Comparison of ENCODE assay signal across 16 cellular contexts in genomic region chr15:96366526-96366877, GRCh38. TPM values are rescaled to one million over a fixed set of nuclear protein-coding genes. Genes with fewer than 3 reads are reported as not detected.
DNase-seq lines count a peak whose midpoint lies in the region; ATAC-seq, FAIRE-seq and TF ChIP-seq lines count a peak whose summit lies in the region.
"Had no signal": no experiment of that assay in that cellular context is flagged by ENCODE, and none has a peak within 500 bp of the region (broad histone marks: within the 10 kb centered on the region; RNA-seq: fewer than 3 reads in every experiment).

No MANE protein-coding gene starts in this region.

- H3K4me3 ChIP-seq in astrocyte (ENCODE audit: insufficient read depth, low read depth, low read length) (no peak overlapping the region), mesenchymal stem cell (ENCODE audit: insufficient read depth in 1 of 2, low read depth in 1 of 2, low read length in 2 of 2) (no peak overlapping the region), OCI-LY7 (ENCODE audit: low read depth, low read length, poor library complexity, severe bottlenecking) (no peak overlapping the region)
- H3K4me3 ChIP-seq: K562 had no signal

- H3K79me1 ChIP-seq in mesenchymal stem cell (replicated peaks; ENCODE audit: low read length, poor library complexity, severe bottlenecking) = peaks cover 46% of the 10 kb centered on the region

- no peak overlapping the region for H3K14ac ChIP-seq in mesenchymal stem cell (ENCODE audit: low read length in 2 of 2)

- H2AFZ ChIP-seq in astrocyte (ENCODE audit: low read depth, low read length) (peak overlapping the region; percentile 28), mesenchymal stem cell (ENCODE audit: low read depth, low read length) (no peak overlapping the region), OCI-LY7 (ENCODE audit: low read length) (no peak overlapping the region)

- H3K27ac Mint-ChIP-seq in activated CD4-positive, alpha-beta T cell treated with anti-CD3 and anti-CD28 coated beads, Interleukin-2, amount 10 ng/mL, durations not matched to agents 24 days and 14 days = no peak overlapping the region
- H3K27ac Mint-ChIP-seq in astrocyte (ENCODE audit: unreplicated experiment) = no peak overlapping the region
- H3K27ac Mint-ChIP-seq in natural killer cell = no peak overlapping the region

- no peak overlapping the region for H2BK120ac ChIP-seq in mesenchymal stem cell (ENCODE audit: low read depth, low read length)

- H4K20me1 ChIP-seq in astrocyte (ENCODE audit: insufficient read depth, low read length) (peaks cover 18% of the 10 kb centered on the region), OCI-LY7 (ENCODE audit: insufficient read depth, low read length) (no peaks in the 10 kb centered on the region)

- TF ChIP-seq CTCF in astrocyte (IDR thresholded peaks at IDR 0.05; ENCODE audit: insufficient read depth, low read depth, low read length) (no peak), OCI-LY7 (conservative IDR thresholded peaks at IDR 0.05; ENCODE audit: low read length) (no peak), natural killer cell (IDR thresholded peaks at IDR 0.05) (no peak)

- H3K4me2 ChIP-seq in astrocyte (ENCODE audit: low read length) (peak overlapping the region; percentile 70), mesenchymal stem cell (ENCODE audit: low read length, poor library complexity, severe bottlenecking) (peak overlapping the region; percentile 56), OCI-LY7 (ENCODE audit: low read length) (no peak overlapping the region)

- no peak overlapping the region for H2BK15ac ChIP-seq in mesenchymal stem cell (ENCODE audit: low read depth, poor library complexity, severe bottlenecking)

- BruUV-seq in OCI-LY7 (replicated peaks; lab: Mats Ljungman, UMichigan) = no TSS peak

- peaks cover 15% of the 10 kb centered on the region for H3K9me3 Mint-ChIP-seq in activated CD4-positive, alpha-beta T cell treated with anti-CD3 and anti-CD28 coated beads, Interleukin-2, amount 10 ng/mL, durations not matched to agents 24 days and 14 days
- H3K9me3 Mint-ChIP-seq in astrocyte (ENCODE audit: unreplicated experiment) (peaks cover 13% of the 10 kb centered on the region), natural killer cell (peaks cover 0 to 3% of the 10 kb centered on the region in 2 donors)

- H3K79me2 ChIP-seq in astrocyte (ENCODE audit: insufficient read depth, low read length) (no peaks in the 10 kb centered on the region), OCI-LY7 (ENCODE audit: insufficient read depth, low read depth, low read length) (no peaks in the 10 kb centered on the region)

- POLR2A ChIA-PET in OCI-LY7 (lab: Charles Lee) = no interaction called here

- no peaks in the 10 kb centered on the region for H3K4me1 Mint-ChIP-seq in activated CD4-positive, alpha-beta T cell treated with anti-CD3 and anti-CD28 coated beads, Interleukin-2, amount 10 ng/mL, durations not matched to agents 24 days and 14 days
- H3K4me1 Mint-ChIP-seq in astrocyte (ENCODE audit: low read depth, unreplicated experiment) (peaks cover 2% of the 10 kb centered on the region), natural killer cell (no peaks in the 10 kb centered on the region)

- no peak overlapping the region for H3K23ac ChIP-seq in mesenchymal stem cell (ENCODE audit: low read length in 2 of 2)

- no peak overlapping the region for H2BK12ac ChIP-seq in mesenchymal stem cell (ENCODE audit: low read length in 2 of 2)

- H3K18ac ChIP-seq in mesenchymal stem cell (ENCODE audit: low read depth in 1 of 2, low read length in 2 of 2) = no peak overlapping the region

- no peak overlapping the region for H2AK5ac ChIP-seq in mesenchymal stem cell (ENCODE audit: low read length, severe bottlenecking)

- DNase-seq in activated CD4-positive, alpha-beta T cell treated with anti-CD3 and anti-CD28 coated beads, Interleukin-2, amount 10 ng/mL, durations not matched to agents 24 days and 14 days = peak; percentile 51
- no peak for DNase-seq in activated CD4-positive, alpha-beta T cell treated with anti-CD3 and anti-CD28 coated beads for 4 hours
- no peak for DNase-seq in astrocyte (ENCODE audit: low read depth)
- DNase-seq in mesenchymal stem cell = no peak
- DNase-seq in occipital lobe (lab: John Stamatoyannopoulos, UW) = no peak
- no peak for DNase-seq in NCI-H526 treated with DMSO at 0.1 percent for 48 hours (lab: John Stamatoyannopoulos, UW)
- DNase-seq in OCI-LY7 (ENCODE audit: low spot score) = no peak
- DNase-seq in natural killer cell = no peak
- DNase-seq: C1 segment of cervical spinal cord, NCI-H1048, NCI-H226, NCI-H526, SHP77 had no signal

- H3K27ac ChIP-seq in astrocyte (ENCODE audit: low read depth, low read length) (no peak overlapping the region), mesenchymal stem cell (ENCODE audit: low read length, poor library complexity, severe bottlenecking) (no peak overlapping the region), OCI-LY7 (ENCODE audit: low read depth, low read length, poor library complexity, severe bottlenecking) (no peak overlapping the region)
- H3K27ac ChIP-seq: 22Rv1 had no signal

- H3K9me3 ChIP-seq in astrocyte (ENCODE audit: insufficient read depth, low read depth, low read length) = peaks cover 4% of the 10 kb centered on the region
- no peaks in the 10 kb centered on the region for H3K9me3 ChIP-seq in mesenchymal stem cell (ENCODE audit: control insufficient read depth, low read length)
- no peaks in the 10 kb centered on the region for H3K9me3 ChIP-seq in OCI-LY7 (ENCODE audit: low read length)

- 9% methylated on average over 16 of the region's 22 CpGs for WGBS in mesenchymal stem cell

- H2BK5ac ChIP-seq in mesenchymal stem cell (ENCODE audit: low read depth, low read length, poor library complexity, severe bottlenecking) = no peak overlapping the region

- H3K4me1 ChIP-seq in astrocyte (ENCODE audit: insufficient read depth, low read length) (peaks cover 21% of the 10 kb centered on the region), mesenchymal stem cell (ENCODE audit: control insufficient read depth, insufficient read depth, low read depth, low read length) (peaks cover 28% of the 10 kb centered on the region), OCI-LY7 (ENCODE audit: insufficient read depth, low read length, poor library complexity, severe bottlenecking) (no peaks in the 10 kb centered on the region)

- peak overlapping the region; percentile 23 for H4K91ac ChIP-seq in mesenchymal stem cell (ENCODE audit: low read length)

- CTCF ChIA-PET in OCI-LY7 (lab: Charles Lee; ENCODE audit: unreplicated experiment) = no interaction called here

- no peak overlapping the region for H4K8ac ChIP-seq in mesenchymal stem cell (ENCODE audit: low read length)

- FAIRE-seq in astrocyte (lab: Jason Lieb, UNC) = no peak
- FAIRE-seq: K562 had no signal

- peaks cover 6% of the 10 kb centered on the region for H3K36me3 Mint-ChIP-seq in activated CD4-positive, alpha-beta T cell treated with anti-CD3 and anti-CD28 coated beads, Interleukin-2, amount 10 ng/mL, durations not matched to agents 24 days and 14 days (ENCODE audit: low read depth)
- H3K36me3 Mint-ChIP-seq in astrocyte (ENCODE audit: low read depth, unreplicated experiment) = no peaks in the 10 kb centered on the region
- peaks cover 7% of the 10 kb centered on the region for H3K36me3 Mint-ChIP-seq in natural killer cell

- no peak overlapping the region for H3K9ac ChIP-seq in astrocyte (ENCODE audit: low read length)
- H3K9ac ChIP-seq in mesenchymal stem cell (ENCODE audit: low read length) = no peak overlapping the region

- H3K36me3 ChIP-seq in astrocyte (ENCODE audit: insufficient read depth, low read length) (no peaks in the 10 kb centered on the region), mesenchymal stem cell (ENCODE audit: control insufficient read depth in 1 of 2, insufficient read depth in 2 of 2, low read depth in 1 of 2, low read length in 2 of 2) (no peaks in the 10 kb centered on the region), OCI-LY7 (ENCODE audit: insufficient read depth, low read length) (no peaks in the 10 kb centered on the region)

- ATAC-seq in natural killer cell = no peak
- ATAC-seq: K562, Panc1 had no signal

- no peaks in the 10 kb centered on the region for H3K9me2 ChIP-seq in OCI-LY7 (ENCODE audit: insufficient read depth, low read length)

- intact Hi-C loops in activated CD4-positive, alpha-beta T cell treated with anti-CD3 and anti-CD28 coated beads, Interleukin-2, amount 10 ng/mL, durations not matched to agents 24 days and 14 days (cut with micrococcal nuclease) = no loop called here
- intact Hi-C loops in OCI-LY7 (cut with micrococcal nuclease; ENCODE audit: unreplicated experiment) (no loop called here), natural killer cell (cut with micrococcal nuclease) (no loop called here)

- peaks cover 76% of the 10 kb centered on the region for H3K27me3 Mint-ChIP-seq in activated CD4-positive, alpha-beta T cell treated with anti-CD3 and anti-CD28 coated beads, Interleukin-2, amount 10 ng/mL, durations not matched to agents 24 days and 14 days
- H3K27me3 Mint-ChIP-seq in astrocyte (ENCODE audit: low read depth, unreplicated experiment) = peaks cover 94% of the 10 kb centered on the region
- H3K27me3 Mint-ChIP-seq in natural killer cell (ENCODE audit: low read depth in 2 of 2) = peaks cover 68 to 83% of the 10 kb centered on the region in 2 donors

- H3K4me3 Mint-ChIP-seq in activated CD4-positive, alpha-beta T cell treated with anti-CD3 and anti-CD28 coated beads, Interleukin-2, amount 10 ng/mL, durations not matched to agents 24 days and 14 days = no peak overlapping the region
- H3K4me3 Mint-ChIP-seq in astrocyte (ENCODE audit: unreplicated experiment) (no peak overlapping the region), natural killer cell (no peak overlapping the region)

- H3K27me3 ChIP-seq in astrocyte (ENCODE audit: insufficient read depth, low read length) (peaks cover 44% of the 10 kb centered on the region), mesenchymal stem cell (ENCODE audit: control insufficient read depth in 1 of 2, insufficient read depth in 1 of 2, low read length in 2 of 2) (peaks cover 32 to 94% of the 10 kb centered on the region in 2 experiments)

- H3K4ac ChIP-seq in mesenchymal stem cell (ENCODE audit: low read depth in 1 of 2, low read length in 2 of 2) = no peak overlapping the region

RNA-seq across cellular contexts. Expression of gene NR2F2, which starts 36.0 kb away (rescaled TPM):
- not detected in 2 replicates for total RNA-seq in activated CD4-positive, alpha-beta T cell treated with anti-CD3 and anti-CD28 coated beads, Interleukin-2, amount 10 ng/mL, durations not matched to agents 24 days and 14 days
- total RNA-seq in astrocyte (59.0 and 75.8 TPM in 2 replicates), occipital lobe (4.1 TPM), OCI-LY7 (2022) (not detected in 2 replicates), natural killer cell (not detected)
- 117 TPM for polyA plus RNA-seq in mesenchymal stem cell (2013, experiment 1 of 2)
- polyA plus RNA-seq in mesenchymal stem cell (2013, experiment 2 of 2) = 115 TPM
- total RNA-seq in OCI-LY7 (2014; rRNA removed; shearing (Covaris generic)) = not detected in 2 replicates

Comparison
In these comparisons a context has a peak if more than half of its experiments do, and no peak if none do; other contexts are left out.
1. RNA of gene NR2F2, which starts 36.0 kb away (total RNA-seq): 59.0 to 75.8 TPM in astrocyte; 4.1 TPM in occipital lobe (single experiment), not detected in activated CD4-positive, alpha-beta T cell treated with anti-CD3 and anti-CD28 coated beads, Interleukin-2, amount 10 ng/mL, durations not matched to agents 24 days and 14 days, not detected in OCI-LY7 and not detected in natural killer cell; every median in the first group is over 10 times any median in the second.